In genomic region chr3:94336076-94336741, GRCh38 we compare ENCODE assay signal across 8 cellular contexts.
DNase-seq lines count a peak whose midpoint lies in the region; ATAC-seq lines count a peak whose summit lies in the region.

No MANE protein-coding gene starts in this region.

- H3K9me3 ChIP-seq in adipocyte (ENCODE audit: control insufficient read depth, low read length), result no peaks in the 10 kb centered on the region

- H3K27me3 ChIP-seq in adipocyte (replicated peaks; ENCODE audit: control insufficient read depth, insufficient read depth, low read length), result no peaks in the 10 kb centered on the region

- H3K4me1 ChIP-seq in adipocyte (ENCODE audit: control insufficient read depth, insufficient read depth, low read length), result no peaks in the 10 kb centered on the region

- H3K9ac ChIP-seq in adipocyte (ENCODE audit: low read length), result no peak overlapping the region

- ATAC-seq in GM19452 (IDR thresholded peaks at IDR 0.05; ENCODE audit: unreplicated experiment) (no peak), HG02870 (IDR thresholded peaks at IDR 0.05; ENCODE audit: unreplicated experiment) (no peak)

- no peak overlapping the region for H3K4me3 ChIP-seq in adipocyte (ENCODE audit: low read length)

- DNase-seq in AG08396 (ENCODE audit: low spot score) (peak; percentile 22), HS-5 (ENCODE audit: low read depth) (peak; percentile 29), adipocyte (ENCODE audit: low read depth) (peak; percentile 75), inferior parietal cortex (ENCODE audit: extremely low spot score) (peak; percentile 61), activated gamma-delta T cell treated with Interleukin-2 at 50 U/mL for 16 hours (no peak), T1000 (lab: John Stamatoyannopoulos, UW) (no peak)

- H3K36me3 ChIP-seq in adipocyte (ENCODE audit: control insufficient read depth, insufficient read depth, low read length, severe bottlenecking), result no peaks in the 10 kb centered on the region

Comparison
In these comparisons a context has a peak if more than half of its experiments do, and no peak if none do; other contexts are left out.
1. DNase-seq: peak in AG08396 (single experiment), HS-5 (single experiment), adipocyte (single experiment) and inferior parietal cortex (single experiment); none in activated gamma-delta T cell treated with Interleukin-2 at 50 U/mL for 16 hours (single experiment) and T1000 (single experiment).